In genomic region chrX:48540015-48540350, GRCh38 we compare ENCODE assay signal across 8 cellular contexts. TPM values are rescaled to one million over a fixed set of nuclear protein-coding genes. Genes with fewer than 3 reads are reported as not detected.
A peak's percentile ranks its signal among the peaks of the same experiment; 100 is the strongest.
DNase-seq lines count a peak whose midpoint lies in the region; ATAC-seq and TF ChIP-seq lines count a peak whose summit lies in the region.

No MANE protein-coding gene starts in this region.

- H3K27me3 ChIP-seq in esophagus (ENCODE audit: control insufficient read depth in 1 of 2, insufficient read depth in 2 of 2, low read length in 2 of 2) = no peaks in the 10 kb centered on the region
- H3K27me3 ChIP-seq in thoracic aorta (replicated peaks; ENCODE audit: insufficient read depth) = no peaks in the 10 kb centered on the region

- peaks cover 7% of the 10 kb centered on the region for H3K4me1 Mint-ChIP-seq in nephron

- ATAC-seq in GM21786 (IDR thresholded peaks at IDR 0.05; ENCODE audit: unreplicated experiment) (peak; percentile 22), thoracic aorta (ENCODE audit: insufficient number of reproducible peaks, low FRiP score, low read depth) (no peak)

- H3K36me3 ChIP-seq in esophagus (ENCODE audit: control insufficient read depth in 2 of 2, insufficient read depth in 2 of 2, low read length in 1 of 2) (peaks cover 0 to 5% of the 10 kb centered on the region in 2 donors), thoracic aorta (peaks cover 3% of the 10 kb centered on the region)

- H3K9me3 Mint-ChIP-seq in nephron = peaks cover 2% of the 10 kb centered on the region

- H3K27me3 Mint-ChIP-seq in nephron (ENCODE audit: low read depth) = no peaks in the 10 kb centered on the region

- peak in 1 of 3 experiments; percentile 7 for TF ChIP-seq CTCF in nephron (IDR thresholded peaks at IDR 0.05; ENCODE audit: unreplicated experiment in 3 of 3)
- TF ChIP-seq CTCF in thoracic aorta (IDR thresholded peaks at IDR 0.05) = no peak

- WGBS in esophagus, 2 donors = 1 to 32% methylated on average over 12 of the region's 12 CpGs

- DNase-seq in GM03348 (ENCODE audit: low spot score) (peak; percentile 52), MV-4-11 (lab: John Stamatoyannopoulos, UW) (peak; percentile 29), thoracic aorta (ENCODE audit: low spot score) (no peak), DMS153 treated with DMSO at 0.1 percent for 48 hours (lab: John Stamatoyannopoulos, UW; ENCODE audit: unreplicated experiment) (no peak)
- peak; percentile 18 for DNase-seq in activated CD8-positive, alpha-beta memory T cell treated with anti-CD3 and anti-CD28 coated beads, Interleukin-2, amount 50 U/mL, for 24 hours (ENCODE audit: extremely low read depth)

- H3K4me3 ChIP-seq in esophagus (ENCODE audit: low read depth in 1 of 2, low read length in 2 of 2) (peak overlapping the region; percentile 41 to 74), thoracic aorta (peak overlapping the region; percentile 86)

- H3K36me3 Mint-ChIP-seq in nephron (ENCODE audit: low read depth) = peaks cover 20% of the 10 kb centered on the region

- peak overlapping the region; percentile 73 to 87 for H3K27ac ChIP-seq in esophagus (ENCODE audit: low read depth in 2 of 2, low read length in 1 of 2)
- peak overlapping the region; percentile 66 to 80 for H3K27ac ChIP-seq in thoracic aorta

- peaks cover 0 to 5% of the 10 kb centered on the region in 2 donors for H3K4me1 ChIP-seq in esophagus (ENCODE audit: control insufficient read depth in 2 of 2, insufficient read depth in 2 of 2, low read length in 1 of 2)
- H3K4me1 ChIP-seq in thoracic aorta (ENCODE audit: control insufficient read depth in 1 of 2, low read depth in 2 of 2) = peaks cover 0 to 8% of the 10 kb centered on the region in 2 donors

- peak overlapping the region; percentile 81 to 87 (median 86) for H3K4me3 Mint-ChIP-seq in nephron

- H3K27ac Mint-ChIP-seq in nephron = peak overlapping the region; percentile 14 to 85 (median 78)

- no peaks in the 10 kb centered on the region for H3K9me3 ChIP-seq in esophagus (ENCODE audit: control insufficient read depth in 2 of 2, insufficient read depth in 1 of 2, low read depth in 1 of 2, low read length in 1 of 2)
- no peaks in the 10 kb centered on the region for H3K9me3 ChIP-seq in thoracic aorta

RNA-seq across cellular contexts. Expression of gene TBC1D25, which starts 0.5 kb away (rescaled TPM):
- polyA plus RNA-seq in esophagus = 1 to 10 TPM; 5.1 to 6.9 TPM
- 10 to 100 TPM; 11.4 to 13.6 TPM for total RNA-seq in thoracic aorta

RNA-seq across cellular contexts. Expression of gene EBP, which starts 18.4 kb away (rescaled TPM):
- 100 to 1,000 TPM; 151 to 179 TPM for polyA plus RNA-seq in esophagus
- 10 to 100 TPM in 1 of 2 donors, 1 to 10 TPM in 1; 3.5 to 18.8 TPM for total RNA-seq in thoracic aorta

RNA-seq across cellular contexts. Expression of gene PORCN, which starts 31.2 kb away (rescaled TPM):
- 10 to 100 TPM; 15.6 to 16.8 TPM for polyA plus RNA-seq in esophagus
- total RNA-seq in thoracic aorta = 10 to 100 TPM; 15.0 to 19.1 TPM

RNA-seq across cellular contexts. Expression of gene RBM3, which starts 34.3 kb away (rescaled TPM):
- polyA plus RNA-seq in esophagus = 100 to 1,000 TPM; 134 to 205 TPM
- 100 to 1,000 TPM; 199 to 230 TPM for total RNA-seq in thoracic aorta

RNA-seq across cellular contexts. Expression of gene WDR13, which starts 57.3 kb away (rescaled TPM):
- polyA plus RNA-seq in esophagus = 10 to 100 TPM; 90.1 to 96.8 TPM
- total RNA-seq in thoracic aorta = 100 to 1,000 TPM; 119 to 145 TPM

Comparison
In these comparisons a context has a peak if more than half of its experiments do, and no peak if none do; other contexts are left out.
1. DNase-seq: peak in GM03348 (single experiment), MV-4-11 (single experiment) and activated CD8-positive, alpha-beta memory T cell treated with anti-CD3 and anti-CD28 coated beads, Interleukin-2, amount 50 U/mL, for 24 hours (single experiment); none in thoracic aorta (single experiment) and DMS153 treated with DMSO at 0.1 percent for 48 hours (single experiment).